2 cellular contexts compared by ENCODE assay signal in genomic region chr2:24101992-24102391, GRCh38.
TF ChIP-seq lines count a peak whose summit lies in the region.

No MANE protein-coding gene starts in this region.

TF ChIP-seq in SK-N-SH, 30 proteins besides CTCF, POLR2A, EP300 and RAD21:
- TF ChIP-seq FOSL2 (IDR thresholded peaks at IDR 0.05; ENCODE audit: borderline replicate concordance, low read depth): no peak
- TF ChIP-seq, protein P1, sequence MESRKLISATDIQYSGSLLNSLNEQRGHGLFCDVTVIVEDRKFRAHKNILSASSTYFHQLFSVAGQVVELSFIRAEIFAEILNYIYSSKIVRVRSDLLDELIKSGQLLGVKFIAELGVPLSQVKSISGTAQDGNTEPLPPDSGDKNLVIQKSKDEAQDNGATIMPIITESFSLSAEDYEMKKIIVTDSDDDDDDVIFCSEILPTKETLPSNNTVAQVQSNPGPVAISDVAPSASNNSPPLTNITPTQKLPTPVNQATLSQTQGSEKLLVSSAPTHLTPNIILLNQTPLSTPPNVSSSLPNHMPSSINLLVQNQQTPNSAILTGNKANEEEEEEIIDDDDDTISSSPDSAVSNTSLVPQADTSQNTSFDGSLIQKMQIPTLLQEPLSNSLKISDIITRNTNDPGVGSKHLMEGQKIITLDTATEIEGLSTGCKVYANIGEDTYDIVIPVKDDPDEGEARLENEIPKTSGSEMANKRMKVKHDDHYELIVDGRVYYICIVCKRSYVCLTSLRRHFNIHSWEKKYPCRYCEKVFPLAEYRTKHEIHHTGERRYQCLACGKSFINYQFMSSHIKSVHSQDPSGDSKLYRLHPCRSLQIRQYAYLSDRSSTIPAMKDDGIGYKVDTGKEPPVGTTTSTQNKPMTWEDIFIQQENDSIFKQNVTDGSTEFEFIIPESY (IDR thresholded peaks at IDR 0.05; ENCODE audit: borderline replicate concordance, low read depth): no peak
- no peak for TF ChIP-seq TCF12 (IDR thresholded peaks at IDR 0.05)
- TF ChIP-seq, protein P2, sequence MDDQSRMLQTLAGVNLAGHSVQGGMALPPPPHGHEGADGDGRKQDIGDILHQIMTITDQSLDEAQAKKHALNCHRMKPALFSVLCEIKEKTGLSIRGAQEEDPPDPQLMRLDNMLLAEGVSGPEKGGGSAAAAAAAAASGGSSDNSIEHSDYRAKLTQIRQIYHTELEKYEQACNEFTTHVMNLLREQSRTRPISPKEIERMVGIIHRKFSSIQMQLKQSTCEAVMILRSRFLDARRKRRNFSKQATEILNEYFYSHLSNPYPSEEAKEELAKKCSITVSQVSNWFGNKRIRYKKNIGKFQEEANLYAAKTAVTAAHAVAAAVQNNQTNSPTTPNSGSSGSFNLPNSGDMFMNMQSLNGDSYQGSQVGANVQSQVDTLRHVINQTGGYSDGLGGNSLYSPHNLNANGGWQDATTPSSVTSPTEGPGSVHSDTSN (IDR thresholded peaks at IDR 0.05): 0 out of 2 replicates have a peak, but pooled peaks have one; percentile 9
TF ChIP-seq in SK-N-SH: peak in this region for 1.

TF ChIP-seq in GM12878, 131 proteins besides CTCF, POLR2A, EP300 and RAD21:
- no peak for TF ChIP-seq NBN (IDR thresholded peaks at IDR 0.05)
- TF ChIP-seq ESRRA (IDR thresholded peaks at IDR 0.05; ENCODE audit: low read length): no peak
- TF ChIP-seq STAT3 (IDR thresholded peaks at IDR 0.05; ENCODE audit: low read depth, low read length): no peak
- TF ChIP-seq, protein P3, sequence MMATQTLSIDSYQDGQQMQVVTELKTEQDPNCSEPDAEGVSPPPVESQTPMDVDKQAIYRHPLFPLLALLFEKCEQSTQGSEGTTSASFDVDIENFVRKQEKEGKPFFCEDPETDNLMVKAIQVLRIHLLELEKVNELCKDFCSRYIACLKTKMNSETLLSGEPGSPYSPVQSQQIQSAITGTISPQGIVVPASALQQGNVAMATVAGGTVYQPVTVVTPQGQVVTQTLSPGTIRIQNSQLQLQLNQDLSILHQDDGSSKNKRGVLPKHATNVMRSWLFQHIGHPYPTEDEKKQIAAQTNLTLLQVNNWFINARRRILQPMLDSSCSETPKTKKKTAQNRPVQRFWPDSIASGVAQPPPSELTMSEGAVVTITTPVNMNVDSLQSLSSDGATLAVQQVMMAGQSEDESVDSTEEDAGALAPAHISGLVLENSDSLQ (IDR thresholded peaks at IDR 0.05): peak; percentile 78; the same call in 1 of the 2 replicates
TF ChIP-seq in GM12878: peak in this region for 1.
